In the genomic region with DNA sequence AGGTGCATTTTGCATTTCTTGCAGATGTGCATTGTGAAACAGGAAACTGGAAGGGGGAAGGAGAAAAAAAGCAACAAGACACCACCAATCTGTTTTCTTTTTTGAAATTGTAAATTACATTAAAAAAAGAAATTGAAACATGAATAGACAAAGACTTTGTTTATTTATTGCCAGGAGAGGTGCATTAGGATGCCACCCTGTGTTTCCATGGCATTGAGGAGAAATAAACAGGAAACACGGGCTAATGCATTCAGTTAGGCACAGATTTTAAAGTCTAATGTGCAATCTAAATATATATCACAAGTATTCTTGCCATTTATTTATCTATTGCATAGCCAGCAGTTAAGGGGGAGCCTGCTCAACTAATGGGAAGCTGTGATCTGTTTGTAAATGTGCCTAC, we compare ENCODE assay signal across 12 cellular contexts.
"Had no signal": no experiment of that assay in that cellular context is flagged by ENCODE, and none has a peak within 500 bp of the region (broad histone marks: within the 10 kb centered on the region; RNA-seq: fewer than 3 reads in every experiment).

No MANE protein-coding gene starts in this region.

- H3K27me3 ChIP-seq: right atrium auricular region had no signal

- H3K9me3 Mint-ChIP-seq: activated CD4-positive, alpha-beta T cell treated with anti-CD3 and anti-CD28 coated beads, Interleukin-2, amount 10 ng/mL, durations not matched to agents 24 days and 14 days; activated naive CD4-positive, alpha-beta T cell treated with anti-CD3 and anti-CD28 coated beads, Interleukin-2, amount 10 ng/mL, durations not matched to agents 7 days and 5 days; activated T-helper 17 cell treated with anti-CD3 and anti-CD28 coated beads, Interleukin-2, amount 50 U/mL, for 72 hours; WTC11 had no signal

- H3K27ac Mint-ChIP-seq: activated CD4-positive, alpha-beta T cell treated with anti-CD3 and anti-CD28 coated beads, Interleukin-2, amount 10 ng/mL, durations not matched to agents 24 days and 14 days; activated naive CD4-positive, alpha-beta T cell treated with anti-CD3 and anti-CD28 coated beads, Interleukin-2, amount 10 ng/mL, durations not matched to agents 7 days and 5 days; activated T-helper 17 cell treated with anti-CD3 and anti-CD28 coated beads, Interleukin-2, amount 50 U/mL, for 72 hours; natural killer cell; WTC11 had no signal

- H3K4me3 ChIP-seq: coronary artery, right atrium auricular region, skin epidermis had no signal

- H3K36me3 ChIP-seq: right atrium auricular region had no signal

- H3K4me1 Mint-ChIP-seq: activated CD4-positive, alpha-beta T cell treated with anti-CD3 and anti-CD28 coated beads, Interleukin-2, amount 10 ng/mL, durations not matched to agents 24 days and 14 days; activated naive CD4-positive, alpha-beta T cell treated with anti-CD3 and anti-CD28 coated beads, Interleukin-2, amount 10 ng/mL, durations not matched to agents 7 days and 5 days; activated T-helper 17 cell treated with anti-CD3 and anti-CD28 coated beads, Interleukin-2, amount 50 U/mL, for 72 hours; natural killer cell had no signal

- H3K4me3 Mint-ChIP-seq: activated CD4-positive, alpha-beta T cell treated with anti-CD3 and anti-CD28 coated beads, Interleukin-2, amount 10 ng/mL, durations not matched to agents 24 days and 14 days; activated naive CD4-positive, alpha-beta T cell treated with anti-CD3 and anti-CD28 coated beads, Interleukin-2, amount 10 ng/mL, durations not matched to agents 7 days and 5 days; activated T-helper 17 cell treated with anti-CD3 and anti-CD28 coated beads, Interleukin-2, amount 50 U/mL, for 72 hours; natural killer cell; WTC11 had no signal

- H3K9me3 ChIP-seq: right atrium auricular region had no signal

- H3K27me3 Mint-ChIP-seq: activated CD4-positive, alpha-beta T cell treated with anti-CD3 and anti-CD28 coated beads, Interleukin-2, amount 10 ng/mL, durations not matched to agents 24 days and 14 days; activated naive CD4-positive, alpha-beta T cell treated with anti-CD3 and anti-CD28 coated beads, Interleukin-2, amount 10 ng/mL, durations not matched to agents 7 days and 5 days; activated T-helper 17 cell treated with anti-CD3 and anti-CD28 coated beads, Interleukin-2, amount 50 U/mL, for 72 hours had no signal

- DNase-seq: activated CD4-positive, alpha-beta T cell treated with anti-CD3 and anti-CD28 coated beads, Interleukin-2, amount 10 ng/mL, durations not matched to agents 24 days and 14 days; activated naive CD4-positive, alpha-beta T cell treated with anti-CD3 and anti-CD28 coated beads, Interleukin-2, amount 10 ng/mL, durations not matched to agents 7 days and 5 days; effector CD8-positive, alpha-beta T cell; hypothalamus; left cardiac atrium; natural killer cell; nucleus accumbens had no signal

- H3K4me1 ChIP-seq: right atrium auricular region had no signal

- ATAC-seq: activated T-helper 17 cell treated with anti-CD3 and anti-CD28 coated beads, Interleukin-2, amount 50 U/mL, for 72 hours; left cardiac atrium; natural killer cell; WTC11 had no signal

- H3K27ac ChIP-seq: coronary artery, right atrium auricular region, skin epidermis had no signal
